Comparison of ENCODE assay signal across 10 cellular contexts in the genomic region with DNA sequence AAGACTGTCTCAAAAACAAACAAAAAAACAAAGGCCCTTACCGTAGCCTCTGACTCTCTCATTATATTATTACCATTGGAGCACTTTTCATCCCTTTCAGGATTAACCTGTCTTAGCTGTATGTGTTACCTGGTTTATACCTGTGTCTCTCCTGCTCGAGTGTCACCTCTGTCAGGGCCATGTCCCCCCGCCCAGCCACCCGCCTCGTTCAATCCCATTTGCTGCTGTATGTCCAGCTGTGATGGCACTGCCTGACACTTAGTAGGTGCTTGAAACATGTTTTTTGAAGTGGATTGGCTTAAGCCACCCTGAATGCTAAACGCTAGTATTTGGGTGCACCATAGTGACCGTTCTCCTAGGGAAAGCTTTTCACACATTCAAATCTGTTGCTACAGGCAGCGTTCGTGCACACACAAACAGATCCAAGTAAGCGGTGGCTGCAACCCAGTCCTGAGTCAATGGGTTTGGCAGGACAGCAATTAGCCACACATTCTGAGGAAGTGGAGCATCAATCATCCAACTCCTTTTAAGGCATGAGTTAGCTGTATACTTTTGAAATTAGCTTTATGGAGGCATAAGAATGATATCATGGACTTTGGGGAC.
DNase-seq lines count a peak whose midpoint lies in the region; ATAC-seq, FAIRE-seq and TF ChIP-seq lines count a peak whose summit lies in the region.
"Had no signal": no experiment of that assay in that cellular context is flagged by ENCODE, and none has a peak within 500 bp of the region (broad histone marks: within the 10 kb centered on the region; RNA-seq: fewer than 3 reads in every experiment).

No MANE protein-coding gene starts in this region.

- H4K20me1 ChIP-seq in K562 (replicated peaks; ENCODE audit: control insufficient read depth, insufficient read depth, low read length): no peaks in the 10 kb centered on the region

- H3K27ac ChIP-seq in K562 (ENCODE audit: extremely low read depth, low read depth, low read length) (no peak overlapping the region), small intestine (ENCODE audit: low read depth in 1 of 2, low read length in 1 of 2) (peak overlapping the region in 1 of 2 donors; percentile 2)
- H3K27ac ChIP-seq: ascending aorta had no signal

- no peaks in the 10 kb centered on the region for H3K79me2 ChIP-seq in K562 (ENCODE audit: control insufficient read depth, insufficient read depth, low read length)

- no peak for TF ChIP-seq POLR2A in K562 (conservative IDR thresholded peaks at IDR 0.05)

- TF ChIP-seq CTCF in K562 (IDR thresholded peaks at IDR 0.05 in 2 of 3, conservative IDR thresholded peaks at IDR 0.05 in 1 of 3; ENCODE audit: insufficient read depth in 2 of 3, low read depth in 1 of 3, low read length in 3 of 3): no peak
- no peak for TF ChIP-seq CTCF in mucosa of descending colon (IDR thresholded peaks at IDR 0.05)

- in situ Hi-C loops in KBM-7 (cut with MboI; ENCODE audit: low pct_unique_long_range_greater_than_20kb, low sequenced_read_pairs) (no loop called here), K562 (cut with MboI) (no loop called here)

- H3K36me3 ChIP-seq in K562 (ENCODE audit: control insufficient read depth, insufficient read depth, low read length) (no peaks in the 10 kb centered on the region), mucosa of descending colon (ENCODE audit: low read depth) (no peaks in the 10 kb centered on the region), small intestine (ENCODE audit: control insufficient read depth in 2 of 2, insufficient read depth in 2 of 2, low read length in 2 of 2) (no peaks in the 10 kb centered on the region)
- H3K36me3 ChIP-seq: ascending aorta had no signal

- DNase-seq in Ammon's horn (ENCODE audit: low spot score): peak; percentile 67
- DNase-seq in KBM-7: peak; percentile 52
- DNase-seq in K562 (ENCODE audit: extremely low read depth in 1 of 4, low spot score in 3 of 4): no peak
- DNase-seq in mucosa of descending colon: no peak
- no peak for DNase-seq in small intestine
- DNase-seq in NCI-H526 (lab: John Stamatoyannopoulos, UW): no peak
- DNase-seq in stimulated activated CD4-positive, alpha-beta T cell treated with anti-CD3 and anti-CD28 coated beads, Interleukin-15, amount 100 ng/mL, for 24 hours: no peak
- DNase-seq: mammary epithelial cell had no signal

- FAIRE-seq in K562 (lab: Jason Lieb, UNC) (peak; percentile 65), small intestine (lab: Jason Lieb, UNC) (no peak)

- no peak overlapping the region for H3K4me2 ChIP-seq in K562 (ENCODE audit: insufficient read depth, low read length)

- 0 out of 2 replicates have a peak overlapping the region, but pooled peaks have one; percentile 15 for H2AFZ ChIP-seq in K562 (ENCODE audit: low read depth, low read length)

- WGBS in K562 (ENCODE audit: insufficient coverage, low coverage, missing lambda C conversion rate): 66% methylated on average over 10 of the region's 10 CpGs
- WGBS in small intestine, 3 donors: 66 to 89% (median 88%) methylated on average over 10 of the region's 10 CpGs

- H3K27me3 ChIP-seq in K562 (ENCODE audit: control insufficient read depth in 2 of 2, insufficient read depth in 2 of 2, low read length in 2 of 2): no peaks in the 10 kb centered on the region
- no peaks in the 10 kb centered on the region for H3K27me3 ChIP-seq in small intestine (ENCODE audit: control insufficient read depth in 2 of 2, insufficient read depth in 2 of 2, low read length in 2 of 2)
- H3K27me3 ChIP-seq: ascending aorta had no signal

- no peak for TF ChIP-seq RAD21 in K562 (CRISPR knock-in tag; conservative IDR thresholded peaks at IDR 0.05 in 1 of 2, IDR thresholded peaks at IDR 0.05 in 1 of 2)

- H3K9me3 ChIP-seq in K562 (replicated peaks; ENCODE audit: control insufficient read depth, insufficient read depth, low read depth, low read length): no peaks in the 10 kb centered on the region
- no peaks in the 10 kb centered on the region for H3K9me3 ChIP-seq in mucosa of descending colon
- no peaks in the 10 kb centered on the region for H3K9me3 ChIP-seq in small intestine (ENCODE audit: control insufficient read depth, low read depth)
- H3K9me3 ChIP-seq: ascending aorta had no signal

- no peak overlapping the region for H3K9ac ChIP-seq in K562 (ENCODE audit: insufficient read depth in 1 of 2, low read depth in 2 of 2, low read length in 2 of 2)

- BruUV-seq in K562 (replicated peaks; lab: Mats Ljungman, UMichigan): no TSS peak

- ATAC-seq in K562 (no peak; the same call in 2 of the 3 replicates), mucosa of descending colon (peak; percentile 64), GM19023 (IDR thresholded peaks at IDR 0.05; ENCODE audit: unreplicated experiment) (no peak)

- peaks cover 0 to 3% of the 10 kb centered on the region in 2 experiments; a peak in 2 of 5 replicates for H3K4me1 ChIP-seq in K562 (replicated peaks in 1 of 2; ENCODE audit: control insufficient read depth in 2 of 2, insufficient read depth in 2 of 2, low read length in 2 of 2)
- no peaks in the 10 kb centered on the region for H3K4me1 ChIP-seq in mucosa of descending colon (ENCODE audit: low read depth)
- H3K4me1 ChIP-seq in small intestine (ENCODE audit: control insufficient read depth in 2 of 2, insufficient read depth in 1 of 2, low read depth in 1 of 2, low read length in 1 of 2): peaks cover 0 to 2% of the 10 kb centered on the region in 2 donors

- intact Hi-C loops in K562 (cut with micrococcal nuclease): no loop called here
- intact Hi-C loops in mucosa of descending colon (cut with DNase I, micrococcal nuclease): no loop called here

- no peaks in the 10 kb centered on the region for H3K9me1 ChIP-seq in K562 (ENCODE audit: control insufficient read depth, insufficient read depth, low read length)

- POLR2A ChIA-PET in K562 (lab: Yijun Ruan, JAX): no interaction called here

- TF ChIP-seq EP300 in K562 (IDR thresholded peaks at IDR 0.05; ENCODE audit: low read length): no peak

- CTCF ChIA-PET in K562 (lab: Yijun Ruan, JAX; ENCODE audit: low intra/inter-chr PET ratio): no interaction called here

- H3K4me3 ChIP-seq in K562: no peak overlapping the region
- H3K4me3 ChIP-seq in mucosa of descending colon: no peak overlapping the region
- no peak overlapping the region for H3K4me3 ChIP-seq in small intestine (ENCODE audit: low read depth in 1 of 2, low read length in 2 of 2)
- H3K4me3 ChIP-seq: ascending aorta had no signal

TF ChIP-seq in K562, 482 proteins besides CTCF, POLR2A, EP300 and RAD21 (continues in another document):
- TF ChIP-seq HIVEP1 (CRISPR knock-in tag; IDR thresholded peaks at IDR 0.05): no peak
- TF ChIP-seq NFIC (IDR thresholded peaks at IDR 0.05): no peak
- TF ChIP-seq NR2C2 (CRISPR knock-in tag; IDR thresholded peaks at IDR 0.05): no peak
- TF ChIP-seq NR2C2 (tag; IDR thresholded peaks at IDR 0.05): 0 out of 2 replicates have a peak, but pooled peaks have one; percentile 7
- TF ChIP-seq ZBTB11 (CRISPR knock-in tag; IDR thresholded peaks at IDR 0.05): peak in 1 of 3 experiments; percentile 95; a peak in 2 of 6 replicates
- TF ChIP-seq MEIS2 (IDR thresholded peaks at IDR 0.05; ENCODE audit: partially characterized antibody): peak; percentile 58
- TF ChIP-seq CBX5 (IDR thresholded peaks at IDR 0.05; ENCODE audit: borderline replicate concordance, low read depth): no peak
- TF ChIP-seq POLR3A (IDR thresholded peaks at IDR 0.05; ENCODE audit: borderline replicate concordance, extremely low read depth, insufficient read depth, insufficient read length): no peak
- no peak for TF ChIP-seq HDAC1 (IDR thresholded peaks at IDR 0.05)
- peak; percentile 29; the same call in 1 of the 2 replicates for TF ChIP-seq PKNOX1 (IDR thresholded peaks at IDR 0.05)

Comparison
In these comparisons a context has a peak if more than half of its experiments do, and no peak if none do; other contexts are left out.
1. DNase-seq: peak in Ammon's horn (single experiment) and KBM-7 (single experiment); none in K562 (0 of 4), mucosa of descending colon (0 of 3), small intestine (single experiment), NCI-H526 (0 of 2) and stimulated activated CD4-positive, alpha-beta T cell treated with anti-CD3 and anti-CD28 coated beads, Interleukin-15, amount 100 ng/mL, for 24 hours (single experiment).